In the genomic region with DNA sequence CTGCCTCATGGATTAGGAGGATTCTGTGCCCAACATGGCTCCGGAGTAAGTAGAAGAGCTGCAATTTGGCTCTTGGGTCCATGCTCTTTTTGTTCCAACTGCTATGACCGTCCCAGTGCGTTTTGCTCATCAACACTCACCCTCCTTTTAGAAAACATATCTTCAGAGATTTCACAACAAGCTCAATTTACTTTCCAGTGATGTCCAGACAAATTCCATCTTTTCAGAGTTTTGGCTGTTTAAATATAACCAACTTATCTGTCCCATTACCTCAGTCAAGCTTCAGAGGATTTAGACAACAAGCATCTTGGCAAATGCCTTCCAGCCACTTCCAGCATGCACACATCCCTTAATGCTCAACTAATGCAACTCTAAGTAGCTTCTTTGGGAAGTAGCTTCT, we compare ENCODE assay signal across 31 cellular contexts. TPM values are rescaled to one million over a fixed set of nuclear protein-coding genes. Genes with fewer than 3 reads are reported as not detected.
"Had no signal": no experiment of that assay in that cellular context is flagged by ENCODE, and none has a peak within 500 bp of the region (broad histone marks: within the 10 kb centered on the region; RNA-seq: fewer than 3 reads in every experiment).

No MANE protein-coding gene starts in this region.

- H3K4me1 ChIP-seq: sigmoid colon had no signal

- H3K36me3 ChIP-seq: cardiac muscle cell, neutrophil, sigmoid colon had no signal

- H3K4me3 ChIP-seq: body of pancreas, cardiac muscle cell, coronary artery, dorsolateral prefrontal cortex, lung, mucosa of descending colon, sigmoid colon had no signal

- H3K9me3 ChIP-seq: body of pancreas, mucosa of descending colon, neutrophil, sigmoid colon had no signal

- ATAC-seq: activated T-cell treated with anti-CD3 and anti-CD28 coated beads, Interleukin-2, amount 50 U/mL, for 72 hours; body of pancreas; left colon; mucosa of descending colon; stimulated activated memory B cell treated with anti-CD40 and anti-IgM and Interleukin-4, amounts not matched to agents 10 μg/mL and 1 μg/mL and 100 μg/mL, for 72 hours; stimulated activated naive CD8-positive, alpha-beta T cell treated with anti-CD3 and anti-CD28 coated beads, Interleukin-15, amount 100 ng/mL, for 72 hours had no signal

- DNase-seq: activated CD4-positive, alpha-beta T cell treated with anti-CD3 and anti-CD28 coated beads for 4 hours; activated CD4-positive, alpha-beta T cell treated with anti-CD3 and anti-CD28 coated beads, Interleukin-2, amount 50 U/mL, for 4 hours; activated naive CD4-positive, alpha-beta T cell; activated T-cell treated with anti-CD3 and anti-CD28 coated beads for 4 hours; activated T-cell treated with anti-CD3 and anti-CD28 coated beads, Interleukin-2, amount 50 U/mL, for 72 hours; anterior cingulate cortex; body of pancreas; dorsolateral prefrontal cortex; effector memory CD4-positive, alpha-beta T cell; foreskin melanocyte; glutamatergic neuron; hippocampal formation; left colon; mucosa of descending colon; sigmoid colon; small intestine; stimulated activated CD4-positive, alpha-beta T cell treated with anti-CD3 and anti-CD28 coated beads, Interleukin-1b, Interleukin-23, amount 100 ng/mL, for 48 hours; stimulated activated CD4-positive, alpha-beta T cell treated with anti-CD3 and anti-CD28 coated beads, Interleukin-4, amount 100 ng/mL, for 4 hours; stimulated activated CD8-positive, alpha-beta memory T cell treated with anti-CD3 and anti-CD28 coated beads, Interleukin-4, amount 100 ng/mL, for 48 hours; stimulated activated naive CD8-positive, alpha-beta T cell treated with anti-CD3 and anti-CD28 coated beads, Interleukin-15, amount 100 ng/mL, for 72 hours; substantia nigra had no signal

- H3K27ac ChIP-seq: body of pancreas, cardiac muscle cell, dorsolateral prefrontal cortex, neutrophil, VCaP had no signal

- H3K27me3 ChIP-seq: body of pancreas, cardiac muscle cell, neutrophil, sigmoid colon had no signal

RNA-seq across cellular contexts. Expression of a gene that starts 6.9 kb away (rescaled TPM):
- total RNA-seq: body of pancreas, cardiac muscle cell, cerebellum, myocyte, osteocyte had no signal
- polyA plus RNA-seq: keratinocyte had no signal
